13 cellular contexts compared by ENCODE assay signal in the genomic region with DNA sequence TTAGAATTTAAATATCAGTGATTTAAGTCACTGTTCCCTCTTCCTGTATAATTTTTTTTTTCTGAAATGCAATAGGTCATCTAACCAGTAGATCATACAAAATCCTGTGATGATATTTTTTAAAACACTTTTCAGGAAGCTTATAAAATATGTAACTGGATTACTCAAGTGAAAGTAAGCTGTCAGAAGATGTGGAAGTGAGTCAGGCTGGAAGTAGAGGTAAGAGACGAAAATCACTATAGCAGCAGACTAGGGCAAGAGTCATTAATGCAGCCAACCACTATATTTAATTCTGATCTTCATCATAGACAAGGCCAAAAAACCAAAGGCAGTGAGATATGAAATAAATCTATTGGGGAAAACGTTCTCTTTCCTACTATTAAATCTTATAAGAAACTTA.
DNase-seq lines count a peak whose midpoint lies in the region; ATAC-seq and TF ChIP-seq lines count a peak whose summit lies in the region.
"Had no signal": no experiment of that assay in that cellular context is flagged by ENCODE, and none has a peak within 500 bp of the region (broad histone marks: within the 10 kb centered on the region; RNA-seq: fewer than 3 reads in every experiment).

No MANE protein-coding gene starts in this region.

- no TSS peak for BruUV-seq in PC-3 (replicated peaks; lab: Mats Ljungman, UMichigan)

- H3K4me3 ChIP-seq in PC-3 (ENCODE audit: low read length) (0 out of 2 replicates have a peak overlapping the region, but pooled peaks have one; percentile 6), fibroblast of pulmonary artery (replicated peaks; ENCODE audit: low read depth, low read length) (no peak overlapping the region), dorsolateral prefrontal cortex (no peak overlapping the region)
- H3K4me3 ChIP-seq: GM23248, HAP-1 had no signal

- H3K36me3 ChIP-seq in PC-3 (ENCODE audit: low read depth, low read length), result no peaks in the 10 kb centered on the region
- H3K36me3 ChIP-seq: HAP-1 had no signal

- no peaks in the 10 kb centered on the region for H4K20me1 ChIP-seq in PC-3 (ENCODE audit: low read length)

- POLR2A ChIA-PET in PC-3 (lab: Charles Lee; ENCODE audit: unreplicated experiment), result no interaction called here

- CTCF ChIA-PET in PC-3 (lab: Charles Lee), result interaction anchor here (0.7 kb wide), 1 partner anchor 438 kb away, joined by 3 read pairs; no protein-coding TSS in a partner anchor

- peaks cover 15% of the 10 kb centered on the region for H3K4me1 ChIP-seq in PC-3 (ENCODE audit: insufficient read depth, low read length)
- H3K4me1 ChIP-seq: Caco-2, HAP-1 had no signal

- peak overlapping the region; percentile 35; the same call in 1 of the 2 replicates for H2AFZ ChIP-seq in PC-3 (ENCODE audit: low read length)
- H2AFZ ChIP-seq: GM23248 had no signal

- no peak for TF ChIP-seq CTCF in PC-3 (conservative IDR thresholded peaks at IDR 0.05; ENCODE audit: low read depth, low read length)
- no peak for TF ChIP-seq CTCF in fibroblast of pulmonary artery (IDR thresholded peaks at IDR 0.05; ENCODE audit: low read length, missing control alignments)
- no peak for TF ChIP-seq CTCF in dorsolateral prefrontal cortex (IDR thresholded peaks at IDR 0.05 in 54 of 56, conservative IDR thresholded peaks at IDR 0.05 in 2 of 56; ENCODE audit: low read depth in 1 of 56, partially characterized antibody in 56 of 56)

- 0 out of 2 replicates have a peak overlapping the region, but pooled peaks have one; percentile 9 for H3K27ac ChIP-seq in PC-3 (ENCODE audit: low read length)
- H3K27ac ChIP-seq in dorsolateral prefrontal cortex, result no peak overlapping the region
- H3K27ac ChIP-seq: C4-2B, GM23248 had no signal

- peak; percentile 99 for ATAC-seq in PC-3

- H3K9ac ChIP-seq in PC-3 (ENCODE audit: low read length), result no peak overlapping the region
- H3K9ac ChIP-seq: GM23248 had no signal

- intact Hi-C loops in PC-3 (cut with micrococcal nuclease) (loop anchor here (2.0 kb wide), 1 partner anchor 28 kb away; no protein-coding TSS in a partner anchor), dorsolateral prefrontal cortex (cut with DNase I) (no loop called here)

- no peaks in the 10 kb centered on the region for H3K9me3 ChIP-seq in PC-3 (ENCODE audit: low read length)
- H3K9me3 ChIP-seq: Caco-2, HAP-1 had no signal

- H3K9me2 ChIP-seq in PC-3 (replicated peaks; ENCODE audit: low read length), result no peaks in the 10 kb centered on the region

- H3K4me2 ChIP-seq in PC-3 (ENCODE audit: low read length), result peak overlapping the region; percentile 36

- H3F3A ChIP-seq in PC-3 (ENCODE audit: low read length, unreplicated experiment), result no peaks in the 10 kb centered on the region

- H3K27me3 ChIP-seq in PC-3 (ENCODE audit: low read length), result no peaks in the 10 kb centered on the region
- no peaks in the 10 kb centered on the region for H3K27me3 ChIP-seq in dorsolateral prefrontal cortex

- H3K79me2 ChIP-seq in PC-3 (ENCODE audit: low read length), result no peaks in the 10 kb centered on the region

- DNase-seq in ELR (ENCODE audit: low read depth) (peak; percentile 3), PC-3 (peak; percentile 73), fibroblast of pulmonary artery (ENCODE audit: low read depth) (peak; percentile 28), dorsolateral prefrontal cortex (no peak), foreskin melanocyte (no peak)
- DNase-seq in activated CD4-positive, alpha-beta T cell treated with anti-CD3 and anti-CD28 coated beads, Interleukin-2, amount 50 U/mL, for 4 hours, result no peak
- DNase-seq: AML-193; Caco-2; CD4-positive, alpha-beta T cell; GDM1; GM23248 had no signal

Comparison
In these comparisons a context has a peak if more than half of its experiments do, and no peak if none do; other contexts are left out.
1. DNase-seq: peak in ELR (single experiment), PC-3 (single experiment) and fibroblast of pulmonary artery (single experiment); none in activated CD4-positive, alpha-beta T cell treated with anti-CD3 and anti-CD28 coated beads, Interleukin-2, amount 50 U/mL, for 4 hours (0 of 2), dorsolateral prefrontal cortex (0 of 10) and foreskin melanocyte (single experiment).